14 cellular contexts compared by ENCODE assay signal in genomic region chr11:12846766-12847615, GRCh38.
DNase-seq lines count a peak whose midpoint lies in the region; ATAC-seq, FAIRE-seq and TF ChIP-seq lines count a peak whose summit lies in the region.
"Had no signal": no experiment of that assay in that cellular context is flagged by ENCODE, and none has a peak within 500 bp of the region (broad histone marks: within the 10 kb centered on the region; RNA-seq: fewer than 3 reads in every experiment).

No MANE protein-coding gene starts in this region.

- H3K9ac ChIP-seq in iPS-20b (ENCODE audit: low read depth, low read length): peak overlapping the region; percentile 44; the same call in 1 of the 2 replicates

- H3K4me3 Mint-ChIP-seq in CD8-positive, alpha-beta T cell: no peak overlapping the region
- no peak overlapping the region for H3K4me3 Mint-ChIP-seq in activated CD8-positive, alpha-beta T cell treated with anti-CD3 and anti-CD28 coated beads for 36 hours
- H3K4me3 Mint-ChIP-seq: naive thymus-derived CD4-positive, alpha-beta T cell; stimulated activated naive CD8-positive, alpha-beta T cell treated with anti-CD3 and anti-CD28 coated beads, Interleukin-15, Interleukin-2, amounts not matched to agents 100 ng/mL and 50 ng/mL, for 24 hours had no signal

- FAIRE-seq in small intestine (lab: Jason Lieb, UNC): no peak

- H3K27me3 Mint-ChIP-seq in CD8-positive, alpha-beta T cell (ENCODE audit: low read depth): peaks cover 30% of the 10 kb centered on the region
- H3K27me3 Mint-ChIP-seq in activated CD8-positive, alpha-beta T cell treated with anti-CD3 and anti-CD28 coated beads for 36 hours: peaks cover 21% of the 10 kb centered on the region

- H3K4me1 ChIP-seq in RWPE2 (ENCODE audit: insufficient read depth, poor library complexity, severe bottlenecking) (peaks cover 24% of the 10 kb centered on the region), iPS-20b (ENCODE audit: insufficient read depth, low read length) (peaks cover 39% of the 10 kb centered on the region), small intestine (ENCODE audit: control insufficient read depth in 2 of 2, insufficient read depth in 1 of 2, low read depth in 1 of 2, low read length in 1 of 2) (peaks cover 3 to 22% of the 10 kb centered on the region in 2 donors)
- H3K4me1 ChIP-seq in CD8-positive, alpha-beta T cell (ENCODE audit: insufficient read depth, low read length): no peaks in the 10 kb centered on the region

- H3K27ac ChIP-seq in RWPE2 (ENCODE audit: poor library complexity, severe bottlenecking): peak overlapping the region; percentile 5
- H3K27ac ChIP-seq in iPS-20b (ENCODE audit: low read length): no peak overlapping the region
- peak overlapping the region; percentile 9 to 12 for H3K27ac ChIP-seq in small intestine (ENCODE audit: low read depth in 1 of 2, low read length in 1 of 2)
- H3K27ac ChIP-seq in CD8-positive, alpha-beta T cell (ENCODE audit: low read depth, low read length): no peak overlapping the region

- no peaks in the 10 kb centered on the region for H3K9me3 ChIP-seq in RWPE2 (ENCODE audit: severe bottlenecking)
- no peaks in the 10 kb centered on the region for H3K9me3 ChIP-seq in iPS-20b (ENCODE audit: insufficient read depth, low read depth, low read length)
- H3K9me3 ChIP-seq in small intestine (ENCODE audit: control insufficient read depth, low read depth): no peaks in the 10 kb centered on the region
- H3K9me3 ChIP-seq in CD8-positive, alpha-beta T cell (ENCODE audit: low read length): no peaks in the 10 kb centered on the region
- H3K9me3 ChIP-seq: adrenal gland had no signal

- no peaks in the 10 kb centered on the region for H3K27me3 ChIP-seq in RWPE2 (ENCODE audit: insufficient read depth, poor library complexity, severe bottlenecking)
- no peaks in the 10 kb centered on the region for H3K27me3 ChIP-seq in iPS-20b (ENCODE audit: insufficient read depth, low read length)
- H3K27me3 ChIP-seq in small intestine (ENCODE audit: control insufficient read depth in 2 of 2, insufficient read depth in 2 of 2, low read length in 2 of 2): no peaks in the 10 kb centered on the region
- H3K27me3 ChIP-seq in CD8-positive, alpha-beta T cell (ENCODE audit: insufficient read depth, low read length): no peaks in the 10 kb centered on the region
- H3K27me3 ChIP-seq: adrenal gland had no signal

- H3K9me3 Mint-ChIP-seq in CD8-positive, alpha-beta T cell: no peaks in the 10 kb centered on the region
- H3K9me3 Mint-ChIP-seq in activated CD8-positive, alpha-beta T cell treated with anti-CD3 and anti-CD28 coated beads for 36 hours: no peaks in the 10 kb centered on the region
- H3K9me3 Mint-ChIP-seq: naive thymus-derived CD4-positive, alpha-beta T cell; stimulated activated naive CD8-positive, alpha-beta T cell treated with anti-CD3 and anti-CD28 coated beads, Interleukin-15, Interleukin-2, amounts not matched to agents 100 ng/mL and 50 ng/mL, for 24 hours had no signal

- TF ChIP-seq CTCF in RWPE2 (IDR thresholded peaks at IDR 0.05; ENCODE audit: poor library complexity, severe bottlenecking): no peak
- TF ChIP-seq CTCF in CD8-positive, alpha-beta T cell (IDR thresholded peaks at IDR 0.05): no peak
- TF ChIP-seq CTCF in activated CD8-positive, alpha-beta T cell treated with anti-CD3 and anti-CD28 coated beads for 36 hours (IDR thresholded peaks at IDR 0.05): no peak

- H3K4me3 ChIP-seq in RWPE2 (ENCODE audit: severe bottlenecking) (no peak overlapping the region), iPS-20b (ENCODE audit: low read length) (no peak overlapping the region), small intestine (ENCODE audit: low read depth in 1 of 2, low read length in 2 of 2) (no peak overlapping the region)
- H3K4me3 ChIP-seq in CD8-positive, alpha-beta T cell (ENCODE audit: low read depth, low read length): no peak overlapping the region
- H3K4me3 ChIP-seq: adrenal gland had no signal

- H3K36me3 ChIP-seq in RWPE2 (ENCODE audit: low read depth): no peaks in the 10 kb centered on the region; the same call in 1 of the 2 replicates
- H3K36me3 ChIP-seq in iPS-20b (ENCODE audit: insufficient read depth, low read depth, low read length): no peaks in the 10 kb centered on the region
- H3K36me3 ChIP-seq in small intestine (ENCODE audit: control insufficient read depth in 2 of 2, insufficient read depth in 2 of 2, low read length in 2 of 2): no peaks in the 10 kb centered on the region
- H3K36me3 ChIP-seq in CD8-positive, alpha-beta T cell (ENCODE audit: insufficient read depth, low read length): no peaks in the 10 kb centered on the region
- H3K36me3 ChIP-seq: adrenal gland had no signal

- POLR2A ChIA-PET in CD8-positive, alpha-beta T cell (lab: Charles Lee): no interaction called here
- POLR2A ChIA-PET in activated CD8-positive, alpha-beta T cell treated with anti-CD3 and anti-CD28 coated beads for 36 hours (lab: Charles Lee): no interaction called here

- WGBS in small intestine, 3 donors: 57 to 70% (median 68%) methylated on average over 3 of the region's 3 CpGs

- ATAC-seq in RWPE2 (ENCODE audit: low read depth) (no peak), HG02610 (IDR thresholded peaks at IDR 0.05; ENCODE audit: unreplicated experiment) (no peak)
- ATAC-seq in CD8-positive, alpha-beta T cell: no peak
- ATAC-seq in activated CD8-positive, alpha-beta T cell treated with anti-CD3 and anti-CD28 coated beads for 36 hours: no peak
- ATAC-seq: naive thymus-derived CD4-positive, alpha-beta T cell had no signal

- intact Hi-C loops in CD8-positive, alpha-beta T cell (cut with DNase I, micrococcal nuclease): no loop called here
- intact Hi-C loops in activated CD8-positive, alpha-beta T cell treated with anti-CD3 and anti-CD28 coated beads for 36 hours (cut with micrococcal nuclease): no loop called here

- peaks cover 3% of the 10 kb centered on the region for H3K4me1 Mint-ChIP-seq in CD8-positive, alpha-beta T cell (ENCODE audit: low read depth)
- peaks cover 5% of the 10 kb centered on the region for H3K4me1 Mint-ChIP-seq in activated CD8-positive, alpha-beta T cell treated with anti-CD3 and anti-CD28 coated beads for 36 hours (ENCODE audit: low read depth)

- H3K27ac Mint-ChIP-seq in CD8-positive, alpha-beta T cell: no peak overlapping the region
- no peak overlapping the region for H3K27ac Mint-ChIP-seq in activated CD8-positive, alpha-beta T cell treated with anti-CD3 and anti-CD28 coated beads for 36 hours
- H3K27ac Mint-ChIP-seq: naive thymus-derived CD4-positive, alpha-beta T cell; stimulated activated naive CD8-positive, alpha-beta T cell treated with anti-CD3 and anti-CD28 coated beads, Interleukin-15, Interleukin-2, amounts not matched to agents 100 ng/mL and 50 ng/mL, for 24 hours had no signal

- DNase-seq in NCI-H748 (lab: John Stamatoyannopoulos, UW; ENCODE audit: unreplicated experiment): peak; percentile 57
- no peak for DNase-seq in NCI-H748 treated with DMSO at 0.1 percent for 48 hours (lab: John Stamatoyannopoulos, UW)
- DNase-seq in RWPE2 (ENCODE audit: low spot score): no peak
- no peak for DNase-seq in small intestine
- no peak for DNase-seq in CD8-positive, alpha-beta T cell
- DNase-seq in activated CD8-positive, alpha-beta T cell treated with anti-CD3 and anti-CD28 coated beads for 36 hours: no peak
- DNase-seq: activated CD8-positive, alpha-beta memory T cell treated with anti-CD3 and anti-CD28 coated beads, Interleukin-2, amount 50 U/mL, for 48 hours; adrenal gland; GF-D8; naive thymus-derived CD4-positive, alpha-beta T cell; stimulated activated CD4-positive, alpha-beta T cell treated with anti-CD3 and anti-CD28 coated beads, Interleukin-2, amount 100 ng/mL, for 24 hours had no signal

- no peaks in the 10 kb centered on the region for H3K36me3 Mint-ChIP-seq in CD8-positive, alpha-beta T cell
- H3K36me3 Mint-ChIP-seq in activated CD8-positive, alpha-beta T cell treated with anti-CD3 and anti-CD28 coated beads for 36 hours (ENCODE audit: low read depth): no peaks in the 10 kb centered on the region
- H3K36me3 Mint-ChIP-seq: naive thymus-derived CD4-positive, alpha-beta T cell had no signal

- CTCF ChIA-PET in CD8-positive, alpha-beta T cell (lab: Charles Lee): no interaction called here
- CTCF ChIA-PET in activated CD8-positive, alpha-beta T cell treated with anti-CD3 and anti-CD28 coated beads for 36 hours (lab: Charles Lee): interaction anchor here (1.5 kb wide), 1 partner anchor 42 kb away, joined by 5 read pairs; no protein-coding TSS in a partner anchor

Comparison
In these comparisons a context has a peak if more than half of its experiments do, and no peak if none do; other contexts are left out.
1. H3K27ac ChIP-seq: peak in RWPE2 (single experiment) and small intestine (2 of 2); none in iPS-20b (single experiment) and CD8-positive, alpha-beta T cell (single experiment).